1 cellular context compared by ENCODE assay signal in the genomic region with DNA sequence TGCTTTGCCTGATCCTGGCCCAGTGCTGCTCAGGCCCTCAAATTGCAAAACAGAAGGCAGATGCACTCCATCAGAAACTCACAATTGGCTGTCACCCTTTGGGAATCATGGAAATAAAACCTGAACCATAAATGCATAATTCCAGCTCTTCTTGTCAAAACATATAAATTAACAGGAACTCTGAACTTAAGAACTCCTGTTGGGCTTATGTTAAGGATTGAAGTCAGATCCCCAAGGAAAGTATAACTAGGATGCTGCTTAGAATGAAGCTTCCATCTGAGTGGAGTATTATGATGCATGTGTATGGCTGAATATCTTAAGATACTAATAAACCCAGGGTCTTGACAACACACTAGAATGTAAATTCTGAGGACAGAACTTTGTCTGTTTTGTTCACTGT.
TF ChIP-seq lines count a peak whose summit lies in the region.

No MANE protein-coding gene starts in this region.

TF ChIP-seq in GM23338, 12 proteins besides CTCF, POLR2A, EP300 and RAD21 (continued from another document):
- TF ChIP-seq, protein P1, sequence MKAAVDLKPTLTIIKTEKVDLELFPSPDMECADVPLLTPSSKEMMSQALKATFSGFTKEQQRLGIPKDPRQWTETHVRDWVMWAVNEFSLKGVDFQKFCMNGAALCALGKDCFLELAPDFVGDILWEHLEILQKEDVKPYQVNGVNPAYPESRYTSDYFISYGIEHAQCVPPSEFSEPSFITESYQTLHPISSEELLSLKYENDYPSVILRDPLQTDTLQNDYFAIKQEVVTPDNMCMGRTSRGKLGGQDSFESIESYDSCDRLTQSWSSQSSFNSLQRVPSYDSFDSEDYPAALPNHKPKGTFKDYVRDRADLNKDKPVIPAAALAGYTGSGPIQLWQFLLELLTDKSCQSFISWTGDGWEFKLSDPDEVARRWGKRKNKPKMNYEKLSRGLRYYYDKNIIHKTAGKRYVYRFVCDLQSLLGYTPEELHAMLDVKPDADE (IDR thresholded peaks at IDR 0.05), result no peak
- no peak for TF ChIP-seq CREB1 (CRISPR knock-in tag; IDR thresholded peaks at IDR 0.05; ENCODE audit: low read depth)
- no peak for TF ChIP-seq EZH2phosphoT487 (IDR thresholded peaks at IDR 0.05; ENCODE audit: unreplicated experiment)
- no peak for TF ChIP-seq JUNB (IDR thresholded peaks at IDR 0.05; ENCODE audit: unreplicated experiment)
- TF ChIP-seq, protein P2, sequence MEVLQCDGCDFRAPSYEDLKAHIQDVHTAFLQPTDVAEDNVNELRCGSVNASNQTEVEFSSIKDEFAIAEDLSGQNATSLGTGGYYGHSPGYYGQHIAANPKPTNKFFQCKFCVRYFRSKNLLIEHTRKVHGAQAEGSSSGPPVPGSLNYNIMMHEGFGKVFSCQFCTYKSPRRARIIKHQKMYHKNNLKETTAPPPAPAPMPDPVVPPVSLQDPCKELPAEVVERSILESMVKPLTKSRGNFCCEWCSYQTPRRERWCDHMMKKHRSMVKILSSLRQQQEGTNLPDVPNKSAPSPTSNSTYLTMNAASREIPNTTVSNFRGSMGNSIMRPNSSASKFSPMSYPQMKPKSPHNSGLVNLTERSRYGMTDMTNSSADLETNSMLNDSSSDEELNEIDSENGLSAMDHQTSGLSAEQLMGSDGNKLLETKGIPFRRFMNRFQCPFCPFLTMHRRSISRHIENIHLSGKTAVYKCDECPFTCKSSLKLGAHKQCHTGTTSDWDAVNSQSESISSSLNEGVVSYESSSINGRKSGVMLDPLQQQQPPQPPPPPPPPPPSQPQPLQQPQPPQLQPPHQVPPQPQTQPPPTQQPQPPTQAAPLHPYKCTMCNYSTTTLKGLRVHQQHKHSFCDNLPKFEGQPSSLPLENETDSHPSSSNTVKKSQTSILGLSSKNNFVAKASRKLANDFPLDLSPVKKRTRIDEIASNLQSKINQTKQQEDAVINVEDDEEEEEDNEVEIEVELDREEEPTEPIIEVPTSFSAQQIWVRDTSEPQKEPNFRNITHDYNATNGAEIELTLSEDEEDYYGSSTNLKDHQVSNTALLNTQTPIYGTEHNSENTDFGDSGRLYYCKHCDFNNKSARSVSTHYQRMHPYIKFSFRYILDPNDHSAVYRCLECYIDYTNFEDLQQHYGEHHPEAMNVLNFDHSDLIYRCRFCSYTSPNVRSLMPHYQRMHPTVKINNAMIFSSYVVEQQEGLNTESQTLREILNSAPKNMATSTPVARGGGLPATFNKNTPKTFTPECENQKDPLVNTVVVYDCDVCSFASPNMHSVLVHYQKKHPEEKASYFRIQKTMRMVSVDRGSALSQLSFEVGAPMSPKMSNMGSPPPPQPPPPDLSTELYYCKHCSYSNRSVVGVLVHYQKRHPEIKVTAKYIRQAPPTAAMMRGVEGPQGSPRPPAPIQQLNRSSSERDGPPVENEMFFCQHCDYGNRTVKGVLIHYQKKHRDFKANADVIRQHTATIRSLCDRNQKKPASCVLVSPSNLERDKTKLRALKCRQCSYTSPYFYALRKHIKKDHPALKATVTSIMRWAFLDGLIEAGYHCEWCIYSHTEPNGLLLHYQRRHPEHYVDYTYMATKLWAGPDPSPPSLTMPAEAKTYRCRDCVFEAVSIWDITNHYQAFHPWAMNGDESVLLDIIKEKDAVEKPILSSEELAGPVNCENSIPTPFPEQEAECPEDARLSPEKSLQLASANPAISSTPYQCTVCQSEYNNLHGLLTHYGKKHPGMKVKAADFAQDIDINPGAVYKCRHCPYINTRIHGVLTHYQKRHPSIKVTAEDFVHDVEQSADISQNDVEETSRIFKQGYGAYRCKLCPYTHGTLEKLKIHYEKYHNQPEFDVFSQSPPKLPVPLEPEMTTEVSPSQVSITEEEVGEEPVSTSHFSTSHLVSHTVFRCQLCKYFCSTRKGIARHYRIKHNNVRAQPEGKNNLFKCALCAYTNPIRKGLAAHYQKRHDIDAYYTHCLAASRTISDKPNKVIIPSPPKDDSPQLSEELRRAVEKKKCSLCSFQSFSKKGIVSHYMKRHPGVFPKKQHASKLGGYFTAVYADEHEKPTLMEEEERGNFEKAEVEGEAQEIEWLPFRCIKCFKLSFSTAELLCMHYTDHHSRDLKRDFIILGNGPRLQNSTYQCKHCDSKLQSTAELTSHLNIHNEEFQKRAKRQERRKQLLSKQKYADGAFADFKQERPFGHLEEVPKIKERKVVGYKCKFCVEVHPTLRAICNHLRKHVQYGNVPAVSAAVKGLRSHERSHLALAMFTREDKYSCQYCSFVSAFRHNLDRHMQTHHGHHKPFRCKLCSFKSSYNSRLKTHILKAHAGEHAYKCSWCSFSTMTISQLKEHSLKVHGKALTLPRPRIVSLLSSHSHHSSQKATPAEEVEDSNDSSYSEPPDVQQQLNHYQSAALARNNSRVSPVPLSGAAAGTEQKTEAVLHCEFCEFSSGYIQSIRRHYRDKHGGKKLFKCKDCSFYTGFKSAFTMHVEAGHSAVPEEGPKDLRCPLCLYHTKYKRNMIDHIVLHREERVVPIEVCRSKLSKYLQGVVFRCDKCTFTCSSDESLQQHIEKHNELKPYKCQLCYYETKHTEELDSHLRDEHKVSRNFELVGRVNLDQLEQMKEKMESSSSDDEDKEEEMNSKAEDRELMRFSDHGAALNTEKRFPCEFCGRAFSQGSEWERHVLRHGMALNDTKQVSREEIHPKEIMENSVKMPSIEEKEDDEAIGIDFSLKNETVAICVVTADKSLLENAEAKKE (CRISPR knock-in tag; IDR thresholded peaks at IDR 0.05), result no peak
- no peak for TF ChIP-seq ZNF114 (CRISPR knock-in tag; IDR thresholded peaks at IDR 0.05)
- TF ChIP-seq, protein P3, sequence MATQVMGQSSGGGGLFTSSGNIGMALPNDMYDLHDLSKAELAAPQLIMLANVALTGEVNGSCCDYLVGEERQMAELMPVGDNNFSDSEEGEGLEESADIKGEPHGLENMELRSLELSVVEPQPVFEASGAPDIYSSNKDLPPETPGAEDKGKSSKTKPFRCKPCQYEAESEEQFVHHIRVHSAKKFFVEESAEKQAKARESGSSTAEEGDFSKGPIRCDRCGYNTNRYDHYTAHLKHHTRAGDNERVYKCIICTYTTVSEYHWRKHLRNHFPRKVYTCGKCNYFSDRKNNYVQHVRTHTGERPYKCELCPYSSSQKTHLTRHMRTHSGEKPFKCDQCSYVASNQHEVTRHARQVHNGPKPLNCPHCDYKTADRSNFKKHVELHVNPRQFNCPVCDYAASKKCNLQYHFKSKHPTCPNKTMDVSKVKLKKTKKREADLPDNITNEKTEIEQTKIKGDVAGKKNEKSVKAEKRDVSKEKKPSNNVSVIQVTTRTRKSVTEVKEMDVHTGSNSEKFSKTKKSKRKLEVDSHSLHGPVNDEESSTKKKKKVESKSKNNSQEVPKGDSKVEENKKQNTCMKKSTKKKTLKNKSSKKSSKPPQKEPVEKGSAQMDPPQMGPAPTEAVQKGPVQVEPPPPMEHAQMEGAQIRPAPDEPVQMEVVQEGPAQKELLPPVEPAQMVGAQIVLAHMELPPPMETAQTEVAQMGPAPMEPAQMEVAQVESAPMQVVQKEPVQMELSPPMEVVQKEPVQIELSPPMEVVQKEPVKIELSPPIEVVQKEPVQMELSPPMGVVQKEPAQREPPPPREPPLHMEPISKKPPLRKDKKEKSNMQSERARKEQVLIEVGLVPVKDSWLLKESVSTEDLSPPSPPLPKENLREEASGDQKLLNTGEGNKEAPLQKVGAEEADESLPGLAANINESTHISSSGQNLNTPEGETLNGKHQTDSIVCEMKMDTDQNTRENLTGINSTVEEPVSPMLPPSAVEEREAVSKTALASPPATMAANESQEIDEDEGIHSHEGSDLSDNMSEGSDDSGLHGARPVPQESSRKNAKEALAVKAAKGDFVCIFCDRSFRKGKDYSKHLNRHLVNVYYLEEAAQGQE (IDR thresholded peaks at IDR 0.05; ENCODE audit: unreplicated experiment), result no peak
- no peak for TF ChIP-seq NANOG (IDR thresholded peaks at IDR 0.05; ENCODE audit: borderline replicate concordance)
TF ChIP-seq in GM23338: peak in this region for 0.
